ENCODE assay signal across 2 cellular contexts in the genomic region with DNA sequence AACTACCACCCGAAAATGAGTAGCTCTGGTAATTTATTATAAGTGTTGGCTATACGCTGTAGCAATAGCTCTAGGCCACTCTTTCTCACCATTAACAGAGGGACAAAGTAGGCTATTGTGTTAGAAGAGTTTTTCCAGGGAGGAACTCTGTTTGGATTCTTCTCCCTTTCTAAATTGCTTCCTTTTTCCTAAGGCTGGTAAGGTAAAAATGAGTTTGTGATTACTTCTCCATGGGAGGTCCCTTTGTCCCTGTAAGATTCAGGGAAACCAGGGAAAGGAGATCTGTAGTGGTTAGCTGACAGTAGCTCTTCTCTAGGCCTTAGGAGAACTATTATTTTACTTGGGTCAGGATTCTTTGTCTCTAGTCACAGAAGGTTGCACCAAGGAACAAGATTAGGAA.
A peak's percentile ranks its signal among the peaks of the same experiment; 100 is the strongest.
TF ChIP-seq lines count a peak whose summit lies in the region.

No MANE protein-coding gene starts in this region.

TF ChIP-seq in GM23338, 12 proteins besides CTCF, POLR2A, EP300 and RAD21 (continued from another document):
- TF ChIP-seq, protein P1, sequence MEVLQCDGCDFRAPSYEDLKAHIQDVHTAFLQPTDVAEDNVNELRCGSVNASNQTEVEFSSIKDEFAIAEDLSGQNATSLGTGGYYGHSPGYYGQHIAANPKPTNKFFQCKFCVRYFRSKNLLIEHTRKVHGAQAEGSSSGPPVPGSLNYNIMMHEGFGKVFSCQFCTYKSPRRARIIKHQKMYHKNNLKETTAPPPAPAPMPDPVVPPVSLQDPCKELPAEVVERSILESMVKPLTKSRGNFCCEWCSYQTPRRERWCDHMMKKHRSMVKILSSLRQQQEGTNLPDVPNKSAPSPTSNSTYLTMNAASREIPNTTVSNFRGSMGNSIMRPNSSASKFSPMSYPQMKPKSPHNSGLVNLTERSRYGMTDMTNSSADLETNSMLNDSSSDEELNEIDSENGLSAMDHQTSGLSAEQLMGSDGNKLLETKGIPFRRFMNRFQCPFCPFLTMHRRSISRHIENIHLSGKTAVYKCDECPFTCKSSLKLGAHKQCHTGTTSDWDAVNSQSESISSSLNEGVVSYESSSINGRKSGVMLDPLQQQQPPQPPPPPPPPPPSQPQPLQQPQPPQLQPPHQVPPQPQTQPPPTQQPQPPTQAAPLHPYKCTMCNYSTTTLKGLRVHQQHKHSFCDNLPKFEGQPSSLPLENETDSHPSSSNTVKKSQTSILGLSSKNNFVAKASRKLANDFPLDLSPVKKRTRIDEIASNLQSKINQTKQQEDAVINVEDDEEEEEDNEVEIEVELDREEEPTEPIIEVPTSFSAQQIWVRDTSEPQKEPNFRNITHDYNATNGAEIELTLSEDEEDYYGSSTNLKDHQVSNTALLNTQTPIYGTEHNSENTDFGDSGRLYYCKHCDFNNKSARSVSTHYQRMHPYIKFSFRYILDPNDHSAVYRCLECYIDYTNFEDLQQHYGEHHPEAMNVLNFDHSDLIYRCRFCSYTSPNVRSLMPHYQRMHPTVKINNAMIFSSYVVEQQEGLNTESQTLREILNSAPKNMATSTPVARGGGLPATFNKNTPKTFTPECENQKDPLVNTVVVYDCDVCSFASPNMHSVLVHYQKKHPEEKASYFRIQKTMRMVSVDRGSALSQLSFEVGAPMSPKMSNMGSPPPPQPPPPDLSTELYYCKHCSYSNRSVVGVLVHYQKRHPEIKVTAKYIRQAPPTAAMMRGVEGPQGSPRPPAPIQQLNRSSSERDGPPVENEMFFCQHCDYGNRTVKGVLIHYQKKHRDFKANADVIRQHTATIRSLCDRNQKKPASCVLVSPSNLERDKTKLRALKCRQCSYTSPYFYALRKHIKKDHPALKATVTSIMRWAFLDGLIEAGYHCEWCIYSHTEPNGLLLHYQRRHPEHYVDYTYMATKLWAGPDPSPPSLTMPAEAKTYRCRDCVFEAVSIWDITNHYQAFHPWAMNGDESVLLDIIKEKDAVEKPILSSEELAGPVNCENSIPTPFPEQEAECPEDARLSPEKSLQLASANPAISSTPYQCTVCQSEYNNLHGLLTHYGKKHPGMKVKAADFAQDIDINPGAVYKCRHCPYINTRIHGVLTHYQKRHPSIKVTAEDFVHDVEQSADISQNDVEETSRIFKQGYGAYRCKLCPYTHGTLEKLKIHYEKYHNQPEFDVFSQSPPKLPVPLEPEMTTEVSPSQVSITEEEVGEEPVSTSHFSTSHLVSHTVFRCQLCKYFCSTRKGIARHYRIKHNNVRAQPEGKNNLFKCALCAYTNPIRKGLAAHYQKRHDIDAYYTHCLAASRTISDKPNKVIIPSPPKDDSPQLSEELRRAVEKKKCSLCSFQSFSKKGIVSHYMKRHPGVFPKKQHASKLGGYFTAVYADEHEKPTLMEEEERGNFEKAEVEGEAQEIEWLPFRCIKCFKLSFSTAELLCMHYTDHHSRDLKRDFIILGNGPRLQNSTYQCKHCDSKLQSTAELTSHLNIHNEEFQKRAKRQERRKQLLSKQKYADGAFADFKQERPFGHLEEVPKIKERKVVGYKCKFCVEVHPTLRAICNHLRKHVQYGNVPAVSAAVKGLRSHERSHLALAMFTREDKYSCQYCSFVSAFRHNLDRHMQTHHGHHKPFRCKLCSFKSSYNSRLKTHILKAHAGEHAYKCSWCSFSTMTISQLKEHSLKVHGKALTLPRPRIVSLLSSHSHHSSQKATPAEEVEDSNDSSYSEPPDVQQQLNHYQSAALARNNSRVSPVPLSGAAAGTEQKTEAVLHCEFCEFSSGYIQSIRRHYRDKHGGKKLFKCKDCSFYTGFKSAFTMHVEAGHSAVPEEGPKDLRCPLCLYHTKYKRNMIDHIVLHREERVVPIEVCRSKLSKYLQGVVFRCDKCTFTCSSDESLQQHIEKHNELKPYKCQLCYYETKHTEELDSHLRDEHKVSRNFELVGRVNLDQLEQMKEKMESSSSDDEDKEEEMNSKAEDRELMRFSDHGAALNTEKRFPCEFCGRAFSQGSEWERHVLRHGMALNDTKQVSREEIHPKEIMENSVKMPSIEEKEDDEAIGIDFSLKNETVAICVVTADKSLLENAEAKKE (CRISPR knock-in tag; IDR thresholded peaks at IDR 0.05), result peak; percentile 82
- TF ChIP-seq ETS1 (IDR thresholded peaks at IDR 0.05) (no peak), POLR2AphosphoS5 (IDR thresholded peaks at IDR 0.05; ENCODE audit: low read depth) (no peak), REST (IDR thresholded peaks at IDR 0.05; ENCODE audit: unreplicated experiment) (no peak), ZNF114 (CRISPR knock-in tag; IDR thresholded peaks at IDR 0.05) (no peak), JUNB (IDR thresholded peaks at IDR 0.05; ENCODE audit: unreplicated experiment) (no peak)

TF ChIP-seq in SK-N-SH, 30 proteins besides CTCF, POLR2A, EP300 and RAD21 (continued from another document):
- TF ChIP-seq ZBTB33 (IDR thresholded peaks at IDR 0.05; ENCODE audit: borderline replicate concordance, low read depth), result no peak
- TF ChIP-seq FOXM1 (IDR thresholded peaks at IDR 0.05; ENCODE audit: low read depth), result no peak
- TF ChIP-seq FOSL2 (IDR thresholded peaks at IDR 0.05; ENCODE audit: borderline replicate concordance, low read depth), result no peak
- no peak for TF ChIP-seq RXRA (IDR thresholded peaks at IDR 0.05; ENCODE audit: borderline replicate concordance, low read depth)
- no peak for TF ChIP-seq PBX3 (IDR thresholded peaks at IDR 0.05)
